In the genomic region with DNA sequence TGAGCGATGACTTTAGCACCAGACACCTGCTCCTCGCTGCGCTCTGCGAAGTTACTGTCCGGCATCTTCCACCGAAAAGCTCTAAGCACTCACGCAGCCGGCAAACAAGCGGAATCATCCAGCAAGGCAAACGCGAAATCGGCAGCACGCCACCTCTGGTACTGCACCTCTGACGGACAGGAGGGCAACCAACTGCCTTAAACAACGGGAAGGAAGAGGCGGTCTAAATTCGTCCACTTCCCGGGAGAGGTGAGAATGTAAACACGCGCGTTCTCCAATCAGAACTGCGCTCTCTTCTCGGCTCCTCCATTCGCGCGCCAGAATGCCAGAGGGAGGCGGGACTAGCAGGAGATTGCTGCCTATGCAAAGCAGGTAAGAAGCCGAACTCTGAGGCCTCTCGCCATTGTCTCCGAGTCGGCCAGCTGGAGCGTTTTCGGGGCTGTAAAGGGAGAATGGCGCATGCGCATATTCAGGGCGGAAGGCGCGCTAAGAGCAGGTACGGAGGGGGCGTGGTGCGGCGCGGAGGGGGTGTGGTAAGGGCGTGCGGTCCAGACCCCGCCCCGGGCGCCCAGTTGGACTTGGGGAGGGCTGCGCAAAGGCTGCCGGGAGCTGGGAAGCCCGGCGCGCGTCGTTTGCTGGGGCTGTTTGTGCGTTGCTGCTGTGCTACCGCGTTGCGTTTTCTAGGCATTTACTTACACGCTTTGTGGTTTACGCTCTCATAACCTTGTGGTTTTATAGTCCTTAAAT, we compare ENCODE assay signal across 1 cellular context.
TF ChIP-seq lines count a peak whose summit lies in the region.

A gene with protein sequence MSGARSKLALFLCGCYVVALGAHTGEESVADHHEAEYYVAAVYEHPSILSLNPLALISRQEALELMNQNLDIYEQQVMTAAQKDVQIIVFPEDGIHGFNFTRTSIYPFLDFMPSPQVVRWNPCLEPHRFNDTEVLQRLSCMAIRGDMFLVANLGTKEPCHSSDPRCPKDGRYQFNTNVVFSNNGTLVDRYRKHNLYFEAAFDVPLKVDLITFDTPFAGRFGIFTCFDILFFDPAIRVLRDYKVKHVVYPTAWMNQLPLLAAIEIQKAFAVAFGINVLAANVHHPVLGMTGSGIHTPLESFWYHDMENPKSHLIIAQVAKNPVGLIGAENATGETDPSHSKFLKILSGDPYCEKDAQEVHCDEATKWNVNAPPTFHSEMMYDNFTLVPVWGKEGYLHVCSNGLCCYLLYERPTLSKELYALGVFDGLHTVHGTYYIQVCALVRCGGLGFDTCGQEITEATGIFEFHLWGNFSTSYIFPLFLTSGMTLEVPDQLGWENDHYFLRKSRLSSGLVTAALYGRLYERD (plus strand): TSS at position 347 of the 747 bp plus-strand sequence. CDS start 33,695 bp downstream, outside the sequence.
Gene HACL1, minus strand, starts transcription at position 171 of the 747 bp plus-strand sequence. Its CDS starts 106 bp downstream, at position 65.

TF ChIP-seq in K562, 482 proteins besides CTCF, POLR2A, EP300 and RAD21 (continued from another document and continues in another):
- TF ChIP-seq SLC30A9 (CRISPR knock-in tag; IDR thresholded peaks at IDR 0.05), result no peak
- TF ChIP-seq ZNF507 (tag; conservative IDR thresholded peaks at IDR 0.05), result no peak
- TF ChIP-seq, protein P1, sequence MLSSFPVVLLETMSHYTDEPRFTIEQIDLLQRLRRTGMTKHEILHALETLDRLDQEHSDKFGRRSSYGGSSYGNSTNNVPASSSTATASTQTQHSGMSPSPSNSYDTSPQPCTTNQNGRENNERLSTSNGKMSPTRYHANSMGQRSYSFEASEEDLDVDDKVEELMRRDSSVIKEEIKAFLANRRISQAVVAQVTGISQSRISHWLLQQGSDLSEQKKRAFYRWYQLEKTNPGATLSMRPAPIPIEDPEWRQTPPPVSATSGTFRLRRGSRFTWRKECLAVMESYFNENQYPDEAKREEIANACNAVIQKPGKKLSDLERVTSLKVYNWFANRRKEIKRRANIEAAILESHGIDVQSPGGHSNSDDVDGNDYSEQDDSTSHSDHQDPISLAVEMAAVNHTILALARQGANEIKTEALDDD (IDR thresholded peaks at IDR 0.05), result no peak
- peak in 1 of 2 experiments; percentile 95; a peak in 2 of 4 replicates for TF ChIP-seq HDAC1 (IDR thresholded peaks at IDR 0.05)
- TF ChIP-seq ATF1 (CRISPR knock-in tag; IDR thresholded peaks at IDR 0.05), result peak; percentile 28; the same call in 1 of the 2 replicates
- TF ChIP-seq ATF1 (tag; IDR thresholded peaks at IDR 0.05), result peak; percentile 89
- TF ChIP-seq, protein P2, sequence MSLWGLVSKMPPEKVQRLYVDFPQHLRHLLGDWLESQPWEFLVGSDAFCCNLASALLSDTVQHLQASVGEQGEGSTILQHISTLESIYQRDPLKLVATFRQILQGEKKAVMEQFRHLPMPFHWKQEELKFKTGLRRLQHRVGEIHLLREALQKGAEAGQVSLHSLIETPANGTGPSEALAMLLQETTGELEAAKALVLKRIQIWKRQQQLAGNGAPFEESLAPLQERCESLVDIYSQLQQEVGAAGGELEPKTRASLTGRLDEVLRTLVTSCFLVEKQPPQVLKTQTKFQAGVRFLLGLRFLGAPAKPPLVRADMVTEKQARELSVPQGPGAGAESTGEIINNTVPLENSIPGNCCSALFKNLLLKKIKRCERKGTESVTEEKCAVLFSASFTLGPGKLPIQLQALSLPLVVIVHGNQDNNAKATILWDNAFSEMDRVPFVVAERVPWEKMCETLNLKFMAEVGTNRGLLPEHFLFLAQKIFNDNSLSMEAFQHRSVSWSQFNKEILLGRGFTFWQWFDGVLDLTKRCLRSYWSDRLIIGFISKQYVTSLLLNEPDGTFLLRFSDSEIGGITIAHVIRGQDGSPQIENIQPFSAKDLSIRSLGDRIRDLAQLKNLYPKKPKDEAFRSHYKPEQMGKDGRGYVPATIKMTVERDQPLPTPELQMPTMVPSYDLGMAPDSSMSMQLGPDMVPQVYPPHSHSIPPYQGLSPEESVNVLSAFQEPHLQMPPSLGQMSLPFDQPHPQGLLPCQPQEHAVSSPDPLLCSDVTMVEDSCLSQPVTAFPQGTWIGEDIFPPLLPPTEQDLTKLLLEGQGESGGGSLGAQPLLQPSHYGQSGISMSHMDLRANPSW (CRISPR knock-in tag; IDR thresholded peaks at IDR 0.05), result no peak
- 0 out of 2 replicates have a peak, but pooled peaks have one; percentile 68 for TF ChIP-seq GTF2E2 (tag; IDR thresholded peaks at IDR 0.05)
- TF ChIP-seq ZBTB1 (CRISPR knock-in tag; IDR thresholded peaks at IDR 0.05; ENCODE audit: borderline replicate concordance, low read depth), result no peak
- TF ChIP-seq, protein P3, sequence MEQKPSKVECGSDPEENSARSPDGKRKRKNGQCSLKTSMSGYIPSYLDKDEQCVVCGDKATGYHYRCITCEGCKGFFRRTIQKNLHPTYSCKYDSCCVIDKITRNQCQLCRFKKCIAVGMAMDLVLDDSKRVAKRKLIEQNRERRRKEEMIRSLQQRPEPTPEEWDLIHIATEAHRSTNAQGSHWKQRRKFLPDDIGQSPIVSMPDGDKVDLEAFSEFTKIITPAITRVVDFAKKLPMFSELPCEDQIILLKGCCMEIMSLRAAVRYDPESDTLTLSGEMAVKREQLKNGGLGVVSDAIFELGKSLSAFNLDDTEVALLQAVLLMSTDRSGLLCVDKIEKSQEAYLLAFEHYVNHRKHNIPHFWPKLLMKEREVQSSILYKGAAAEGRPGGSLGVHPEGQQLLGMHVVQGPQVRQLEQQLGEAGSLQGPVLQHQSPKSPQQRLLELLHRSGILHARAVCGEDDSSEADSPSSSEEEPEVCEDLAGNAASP (IDR thresholded peaks at IDR 0.05), result no peak
- no peak for TF ChIP-seq BACH1 (tag; IDR thresholded peaks at IDR 0.05)
- TF ChIP-seq LCOR (CRISPR knock-in tag; IDR thresholded peaks at IDR 0.05), result peak; percentile 80
- TF ChIP-seq, protein P4, sequence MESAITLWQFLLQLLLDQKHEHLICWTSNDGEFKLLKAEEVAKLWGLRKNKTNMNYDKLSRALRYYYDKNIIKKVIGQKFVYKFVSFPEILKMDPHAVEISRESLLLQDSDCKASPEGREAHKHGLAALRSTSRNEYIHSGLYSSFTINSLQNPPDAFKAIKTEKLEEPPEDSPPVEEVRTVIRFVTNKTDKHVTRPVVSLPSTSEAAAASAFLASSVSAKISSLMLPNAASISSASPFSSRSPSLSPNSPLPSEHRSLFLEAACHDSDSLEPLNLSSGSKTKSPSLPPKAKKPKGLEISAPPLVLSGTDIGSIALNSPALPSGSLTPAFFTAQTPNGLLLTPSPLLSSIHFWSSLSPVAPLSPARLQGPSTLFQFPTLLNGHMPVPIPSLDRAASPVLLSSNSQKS (CRISPR knock-in tag; IDR thresholded peaks at IDR 0.05), result no peak
- TF ChIP-seq GABPB1 (CRISPR knock-in tag; IDR thresholded peaks at IDR 0.05), result peak; percentile 83
- TF ChIP-seq NCOA6 (IDR thresholded peaks at IDR 0.05), result no peak
- TF ChIP-seq, protein P5, sequence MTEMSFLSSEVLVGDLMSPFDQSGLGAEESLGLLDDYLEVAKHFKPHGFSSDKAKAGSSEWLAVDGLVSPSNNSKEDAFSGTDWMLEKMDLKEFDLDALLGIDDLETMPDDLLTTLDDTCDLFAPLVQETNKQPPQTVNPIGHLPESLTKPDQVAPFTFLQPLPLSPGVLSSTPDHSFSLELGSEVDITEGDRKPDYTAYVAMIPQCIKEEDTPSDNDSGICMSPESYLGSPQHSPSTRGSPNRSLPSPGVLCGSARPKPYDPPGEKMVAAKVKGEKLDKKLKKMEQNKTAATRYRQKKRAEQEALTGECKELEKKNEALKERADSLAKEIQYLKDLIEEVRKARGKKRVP (CRISPR knock-in tag; IDR thresholded peaks at IDR 0.05), result no peak
- TF ChIP-seq GATA2 (CRISPR knock-in tag; IDR thresholded peaks at IDR 0.05), result no peak
- TF ChIP-seq ZNF431 (CRISPR knock-in tag; IDR thresholded peaks at IDR 0.05), result 0 out of 2 replicates have a peak, but pooled peaks have one; percentile 12
- no peak for TF ChIP-seq USF1 (CRISPR knock-in tag; IDR thresholded peaks at IDR 0.05)
- TF ChIP-seq, protein P6, sequence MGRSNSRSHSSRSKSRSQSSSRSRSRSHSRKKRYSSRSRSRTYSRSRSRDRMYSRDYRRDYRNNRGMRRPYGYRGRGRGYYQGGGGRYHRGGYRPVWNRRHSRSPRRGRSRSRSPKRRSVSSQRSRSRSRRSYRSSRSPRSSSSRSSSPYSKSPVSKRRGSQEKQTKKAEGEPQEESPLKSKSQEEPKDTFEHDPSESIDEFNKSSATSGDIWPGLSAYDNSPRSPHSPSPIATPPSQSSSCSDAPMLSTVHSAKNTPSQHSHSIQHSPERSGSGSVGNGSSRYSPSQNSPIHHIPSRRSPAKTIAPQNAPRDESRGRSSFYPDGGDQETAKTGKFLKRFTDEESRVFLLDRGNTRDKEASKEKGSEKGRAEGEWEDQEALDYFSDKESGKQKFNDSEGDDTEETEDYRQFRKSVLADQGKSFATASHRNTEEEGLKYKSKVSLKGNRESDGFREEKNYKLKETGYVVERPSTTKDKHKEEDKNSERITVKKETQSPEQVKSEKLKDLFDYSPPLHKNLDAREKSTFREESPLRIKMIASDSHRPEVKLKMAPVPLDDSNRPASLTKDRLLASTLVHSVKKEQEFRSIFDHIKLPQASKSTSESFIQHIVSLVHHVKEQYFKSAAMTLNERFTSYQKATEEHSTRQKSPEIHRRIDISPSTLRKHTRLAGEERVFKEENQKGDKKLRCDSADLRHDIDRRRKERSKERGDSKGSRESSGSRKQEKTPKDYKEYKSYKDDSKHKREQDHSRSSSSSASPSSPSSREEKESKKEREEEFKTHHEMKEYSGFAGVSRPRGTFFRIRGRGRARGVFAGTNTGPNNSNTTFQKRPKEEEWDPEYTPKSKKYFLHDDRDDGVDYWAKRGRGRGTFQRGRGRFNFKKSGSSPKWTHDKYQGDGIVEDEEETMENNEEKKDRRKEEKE (IDR thresholded peaks at IDR 0.05; ENCODE audit: borderline replicate concordance in 1 of 2, control insufficient read depth in 1 of 2, low read depth in 2 of 2, low read length in 1 of 2), result 0 out of 4 replicates have a peak, but pooled peaks of 1 of the 2 experiments have one; percentile 24
- TF ChIP-seq, protein P7, sequence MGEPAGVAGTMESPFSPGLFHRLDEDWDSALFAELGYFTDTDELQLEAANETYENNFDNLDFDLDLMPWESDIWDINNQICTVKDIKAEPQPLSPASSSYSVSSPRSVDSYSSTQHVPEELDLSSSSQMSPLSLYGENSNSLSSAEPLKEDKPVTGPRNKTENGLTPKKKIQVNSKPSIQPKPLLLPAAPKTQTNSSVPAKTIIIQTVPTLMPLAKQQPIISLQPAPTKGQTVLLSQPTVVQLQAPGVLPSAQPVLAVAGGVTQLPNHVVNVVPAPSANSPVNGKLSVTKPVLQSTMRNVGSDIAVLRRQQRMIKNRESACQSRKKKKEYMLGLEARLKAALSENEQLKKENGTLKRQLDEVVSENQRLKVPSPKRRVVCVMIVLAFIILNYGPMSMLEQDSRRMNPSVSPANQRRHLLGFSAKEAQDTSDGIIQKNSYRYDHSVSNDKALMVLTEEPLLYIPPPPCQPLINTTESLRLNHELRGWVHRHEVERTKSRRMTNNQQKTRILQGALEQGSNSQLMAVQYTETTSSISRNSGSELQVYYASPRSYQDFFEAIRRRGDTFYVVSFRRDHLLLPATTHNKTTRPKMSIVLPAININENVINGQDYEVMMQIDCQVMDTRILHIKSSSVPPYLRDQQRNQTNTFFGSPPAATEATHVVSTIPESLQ (CRISPR knock-in tag; IDR thresholded peaks at IDR 0.05), result 0 out of 2 replicates have a peak, but pooled peaks have one; percentile 21
- no peak for TF ChIP-seq RFX5 (IDR thresholded peaks at IDR 0.05; ENCODE audit: low read depth, low read length)
- peak; percentile 50; the same call in 1 of the 2 replicates for TF ChIP-seq ETS1 (conservative IDR thresholded peaks at IDR 0.05; ENCODE audit: control insufficient read depth, low read depth, low read length)
- no peak for TF ChIP-seq ZNF707 (CRISPR knock-in tag; conservative IDR thresholded peaks at IDR 0.05)
- TF ChIP-seq CTBP1 (IDR thresholded peaks at IDR 0.05; ENCODE audit: borderline replicate concordance), result peak; percentile 65; the same call in 1 of the 2 replicates
- peak; percentile 62; the same call in 1 of the 2 replicates for TF ChIP-seq XRCC5 (IDR thresholded peaks at IDR 0.05; ENCODE audit: low read depth, low read length)
- TF ChIP-seq ZNF778 (CRISPR knock-in tag; IDR thresholded peaks at IDR 0.05), result no peak
- TF ChIP-seq RCOR1 (IDR thresholded peaks at IDR 0.05; ENCODE audit: borderline replicate concordance in 1 of 2, low read depth in 2 of 2, low read length in 2 of 2), result peak in 1 of 2 experiments; percentile 45; a peak in 1 of 4 replicates
- TF ChIP-seq ZNF277 (CRISPR knock-in tag; IDR thresholded peaks at IDR 0.05; ENCODE audit: borderline replicate concordance), result no peak
- TF ChIP-seq GABPA (tag; conservative IDR thresholded peaks at IDR 0.05; ENCODE audit: low read depth), result peak; percentile 96
- no peak for TF ChIP-seq ILF3 (IDR thresholded peaks at IDR 0.05; ENCODE audit: borderline replicate concordance)
- TF ChIP-seq MLX (CRISPR knock-in tag; conservative IDR thresholded peaks at IDR 0.05), result no peak
